2 cellular contexts compared by ENCODE assay signal in the genomic region with DNA sequence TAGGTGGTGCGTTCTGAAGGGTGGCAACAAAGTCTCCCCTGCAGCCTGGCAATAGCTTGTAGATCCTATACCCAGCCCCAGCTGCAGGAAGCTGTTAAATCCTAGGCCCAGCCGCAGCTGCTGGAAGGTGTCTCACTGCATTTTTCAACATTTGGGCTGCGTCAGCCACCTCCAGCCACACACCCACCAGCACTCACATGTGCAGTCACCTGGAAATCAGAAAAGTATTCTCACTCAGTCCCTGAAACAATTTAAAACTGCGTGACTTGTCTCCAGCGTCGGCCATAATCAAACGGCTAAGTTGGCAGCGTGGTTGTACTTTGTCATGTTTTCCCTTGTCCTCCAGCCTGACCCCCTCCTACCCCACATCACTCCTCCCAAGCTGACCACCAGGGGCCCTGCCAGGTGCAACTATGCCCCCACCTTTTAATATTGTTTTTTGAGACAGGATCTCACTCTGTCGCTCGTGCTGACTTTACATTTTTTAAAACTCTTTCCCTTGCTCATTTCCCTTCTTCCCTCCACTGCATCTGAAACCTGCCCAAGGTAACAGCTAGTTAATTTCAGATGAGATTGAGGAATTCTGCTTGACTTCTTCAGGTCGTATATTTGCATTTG.
TF ChIP-seq lines count a peak whose summit lies in the region.

No MANE protein-coding gene starts in this region.

TF ChIP-seq in GM23338, 12 proteins besides CTCF, POLR2A, EP300 and RAD21 (continued from another document):
- TF ChIP-seq, protein P1, sequence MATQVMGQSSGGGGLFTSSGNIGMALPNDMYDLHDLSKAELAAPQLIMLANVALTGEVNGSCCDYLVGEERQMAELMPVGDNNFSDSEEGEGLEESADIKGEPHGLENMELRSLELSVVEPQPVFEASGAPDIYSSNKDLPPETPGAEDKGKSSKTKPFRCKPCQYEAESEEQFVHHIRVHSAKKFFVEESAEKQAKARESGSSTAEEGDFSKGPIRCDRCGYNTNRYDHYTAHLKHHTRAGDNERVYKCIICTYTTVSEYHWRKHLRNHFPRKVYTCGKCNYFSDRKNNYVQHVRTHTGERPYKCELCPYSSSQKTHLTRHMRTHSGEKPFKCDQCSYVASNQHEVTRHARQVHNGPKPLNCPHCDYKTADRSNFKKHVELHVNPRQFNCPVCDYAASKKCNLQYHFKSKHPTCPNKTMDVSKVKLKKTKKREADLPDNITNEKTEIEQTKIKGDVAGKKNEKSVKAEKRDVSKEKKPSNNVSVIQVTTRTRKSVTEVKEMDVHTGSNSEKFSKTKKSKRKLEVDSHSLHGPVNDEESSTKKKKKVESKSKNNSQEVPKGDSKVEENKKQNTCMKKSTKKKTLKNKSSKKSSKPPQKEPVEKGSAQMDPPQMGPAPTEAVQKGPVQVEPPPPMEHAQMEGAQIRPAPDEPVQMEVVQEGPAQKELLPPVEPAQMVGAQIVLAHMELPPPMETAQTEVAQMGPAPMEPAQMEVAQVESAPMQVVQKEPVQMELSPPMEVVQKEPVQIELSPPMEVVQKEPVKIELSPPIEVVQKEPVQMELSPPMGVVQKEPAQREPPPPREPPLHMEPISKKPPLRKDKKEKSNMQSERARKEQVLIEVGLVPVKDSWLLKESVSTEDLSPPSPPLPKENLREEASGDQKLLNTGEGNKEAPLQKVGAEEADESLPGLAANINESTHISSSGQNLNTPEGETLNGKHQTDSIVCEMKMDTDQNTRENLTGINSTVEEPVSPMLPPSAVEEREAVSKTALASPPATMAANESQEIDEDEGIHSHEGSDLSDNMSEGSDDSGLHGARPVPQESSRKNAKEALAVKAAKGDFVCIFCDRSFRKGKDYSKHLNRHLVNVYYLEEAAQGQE (IDR thresholded peaks at IDR 0.05; ENCODE audit: unreplicated experiment) = no peak
- TF ChIP-seq EZH2 (IDR thresholded peaks at IDR 0.05; ENCODE audit: low read depth, unreplicated experiment) = no peak
- TF ChIP-seq ZNF114 (CRISPR knock-in tag; IDR thresholded peaks at IDR 0.05) = no peak
- TF ChIP-seq, protein P2, sequence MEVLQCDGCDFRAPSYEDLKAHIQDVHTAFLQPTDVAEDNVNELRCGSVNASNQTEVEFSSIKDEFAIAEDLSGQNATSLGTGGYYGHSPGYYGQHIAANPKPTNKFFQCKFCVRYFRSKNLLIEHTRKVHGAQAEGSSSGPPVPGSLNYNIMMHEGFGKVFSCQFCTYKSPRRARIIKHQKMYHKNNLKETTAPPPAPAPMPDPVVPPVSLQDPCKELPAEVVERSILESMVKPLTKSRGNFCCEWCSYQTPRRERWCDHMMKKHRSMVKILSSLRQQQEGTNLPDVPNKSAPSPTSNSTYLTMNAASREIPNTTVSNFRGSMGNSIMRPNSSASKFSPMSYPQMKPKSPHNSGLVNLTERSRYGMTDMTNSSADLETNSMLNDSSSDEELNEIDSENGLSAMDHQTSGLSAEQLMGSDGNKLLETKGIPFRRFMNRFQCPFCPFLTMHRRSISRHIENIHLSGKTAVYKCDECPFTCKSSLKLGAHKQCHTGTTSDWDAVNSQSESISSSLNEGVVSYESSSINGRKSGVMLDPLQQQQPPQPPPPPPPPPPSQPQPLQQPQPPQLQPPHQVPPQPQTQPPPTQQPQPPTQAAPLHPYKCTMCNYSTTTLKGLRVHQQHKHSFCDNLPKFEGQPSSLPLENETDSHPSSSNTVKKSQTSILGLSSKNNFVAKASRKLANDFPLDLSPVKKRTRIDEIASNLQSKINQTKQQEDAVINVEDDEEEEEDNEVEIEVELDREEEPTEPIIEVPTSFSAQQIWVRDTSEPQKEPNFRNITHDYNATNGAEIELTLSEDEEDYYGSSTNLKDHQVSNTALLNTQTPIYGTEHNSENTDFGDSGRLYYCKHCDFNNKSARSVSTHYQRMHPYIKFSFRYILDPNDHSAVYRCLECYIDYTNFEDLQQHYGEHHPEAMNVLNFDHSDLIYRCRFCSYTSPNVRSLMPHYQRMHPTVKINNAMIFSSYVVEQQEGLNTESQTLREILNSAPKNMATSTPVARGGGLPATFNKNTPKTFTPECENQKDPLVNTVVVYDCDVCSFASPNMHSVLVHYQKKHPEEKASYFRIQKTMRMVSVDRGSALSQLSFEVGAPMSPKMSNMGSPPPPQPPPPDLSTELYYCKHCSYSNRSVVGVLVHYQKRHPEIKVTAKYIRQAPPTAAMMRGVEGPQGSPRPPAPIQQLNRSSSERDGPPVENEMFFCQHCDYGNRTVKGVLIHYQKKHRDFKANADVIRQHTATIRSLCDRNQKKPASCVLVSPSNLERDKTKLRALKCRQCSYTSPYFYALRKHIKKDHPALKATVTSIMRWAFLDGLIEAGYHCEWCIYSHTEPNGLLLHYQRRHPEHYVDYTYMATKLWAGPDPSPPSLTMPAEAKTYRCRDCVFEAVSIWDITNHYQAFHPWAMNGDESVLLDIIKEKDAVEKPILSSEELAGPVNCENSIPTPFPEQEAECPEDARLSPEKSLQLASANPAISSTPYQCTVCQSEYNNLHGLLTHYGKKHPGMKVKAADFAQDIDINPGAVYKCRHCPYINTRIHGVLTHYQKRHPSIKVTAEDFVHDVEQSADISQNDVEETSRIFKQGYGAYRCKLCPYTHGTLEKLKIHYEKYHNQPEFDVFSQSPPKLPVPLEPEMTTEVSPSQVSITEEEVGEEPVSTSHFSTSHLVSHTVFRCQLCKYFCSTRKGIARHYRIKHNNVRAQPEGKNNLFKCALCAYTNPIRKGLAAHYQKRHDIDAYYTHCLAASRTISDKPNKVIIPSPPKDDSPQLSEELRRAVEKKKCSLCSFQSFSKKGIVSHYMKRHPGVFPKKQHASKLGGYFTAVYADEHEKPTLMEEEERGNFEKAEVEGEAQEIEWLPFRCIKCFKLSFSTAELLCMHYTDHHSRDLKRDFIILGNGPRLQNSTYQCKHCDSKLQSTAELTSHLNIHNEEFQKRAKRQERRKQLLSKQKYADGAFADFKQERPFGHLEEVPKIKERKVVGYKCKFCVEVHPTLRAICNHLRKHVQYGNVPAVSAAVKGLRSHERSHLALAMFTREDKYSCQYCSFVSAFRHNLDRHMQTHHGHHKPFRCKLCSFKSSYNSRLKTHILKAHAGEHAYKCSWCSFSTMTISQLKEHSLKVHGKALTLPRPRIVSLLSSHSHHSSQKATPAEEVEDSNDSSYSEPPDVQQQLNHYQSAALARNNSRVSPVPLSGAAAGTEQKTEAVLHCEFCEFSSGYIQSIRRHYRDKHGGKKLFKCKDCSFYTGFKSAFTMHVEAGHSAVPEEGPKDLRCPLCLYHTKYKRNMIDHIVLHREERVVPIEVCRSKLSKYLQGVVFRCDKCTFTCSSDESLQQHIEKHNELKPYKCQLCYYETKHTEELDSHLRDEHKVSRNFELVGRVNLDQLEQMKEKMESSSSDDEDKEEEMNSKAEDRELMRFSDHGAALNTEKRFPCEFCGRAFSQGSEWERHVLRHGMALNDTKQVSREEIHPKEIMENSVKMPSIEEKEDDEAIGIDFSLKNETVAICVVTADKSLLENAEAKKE (CRISPR knock-in tag; IDR thresholded peaks at IDR 0.05) = no peak
- TF ChIP-seq, protein P3, sequence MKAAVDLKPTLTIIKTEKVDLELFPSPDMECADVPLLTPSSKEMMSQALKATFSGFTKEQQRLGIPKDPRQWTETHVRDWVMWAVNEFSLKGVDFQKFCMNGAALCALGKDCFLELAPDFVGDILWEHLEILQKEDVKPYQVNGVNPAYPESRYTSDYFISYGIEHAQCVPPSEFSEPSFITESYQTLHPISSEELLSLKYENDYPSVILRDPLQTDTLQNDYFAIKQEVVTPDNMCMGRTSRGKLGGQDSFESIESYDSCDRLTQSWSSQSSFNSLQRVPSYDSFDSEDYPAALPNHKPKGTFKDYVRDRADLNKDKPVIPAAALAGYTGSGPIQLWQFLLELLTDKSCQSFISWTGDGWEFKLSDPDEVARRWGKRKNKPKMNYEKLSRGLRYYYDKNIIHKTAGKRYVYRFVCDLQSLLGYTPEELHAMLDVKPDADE (IDR thresholded peaks at IDR 0.05) = no peak
- no peak for TF ChIP-seq STAT1 (IDR thresholded peaks at IDR 0.05; ENCODE audit: unreplicated experiment)
- no peak for TF ChIP-seq ZNF331 (CRISPR knock-in tag; IDR thresholded peaks at IDR 0.05; ENCODE audit: low read depth)
- TF ChIP-seq CREB1 (CRISPR knock-in tag; IDR thresholded peaks at IDR 0.05; ENCODE audit: low read depth) = no peak

TF ChIP-seq in H1, 55 proteins besides CTCF, POLR2A, EP300 and RAD21 (continued from another document):
- TF ChIP-seq JUND (IDR thresholded peaks at IDR 0.05; ENCODE audit: low read length) (no peak), ATF2 (IDR thresholded peaks at IDR 0.05; ENCODE audit: low read length) (no peak)
TF ChIP-seq in H1: peak in this region for 0.
